ENCODE assay signal across 11 cellular contexts in the genomic region with DNA sequence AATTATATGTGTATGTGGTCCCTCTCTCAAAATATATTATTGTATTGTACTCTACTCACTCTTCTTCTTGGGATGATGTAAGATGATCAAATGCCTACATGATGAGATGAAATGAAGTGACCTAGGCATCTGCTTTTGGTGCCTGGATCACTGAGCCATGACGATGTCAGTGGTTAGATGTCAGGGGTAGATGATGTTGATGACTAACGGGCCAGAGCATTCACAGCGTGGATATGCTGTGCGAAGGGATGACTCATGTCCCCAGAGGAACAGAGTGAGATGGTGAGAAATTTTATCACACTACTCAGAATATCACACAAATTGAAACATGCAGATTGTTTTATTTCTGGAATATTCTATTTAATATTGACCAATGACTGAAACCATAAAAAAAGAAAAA.
DNase-seq lines count a peak whose midpoint lies in the region; ATAC-seq and TF ChIP-seq lines count a peak whose summit lies in the region.
"Had no signal": no experiment of that assay in that cellular context is flagged by ENCODE, and none has a peak within 500 bp of the region (broad histone marks: within the 10 kb centered on the region; RNA-seq: fewer than 3 reads in every experiment).

No MANE protein-coding gene starts in this region.

- peak overlapping the region; percentile 68 for H3K4me2 ChIP-seq in BLaER1

- no peak overlapping the region for H3K9ac ChIP-seq in BLaER1

- TF ChIP-seq CTCF in RWPE1 (conservative IDR thresholded peaks at IDR 0.05; ENCODE audit: low read depth), result no peak

- no peaks in the 10 kb centered on the region for H4K20me1 ChIP-seq in BLaER1

- no peaks in the 10 kb centered on the region for H3K27me3 ChIP-seq in BLaER1
- H3K27me3 ChIP-seq: colonic mucosa had no signal

- CTCF ChIA-PET in RWPE1 (lab: Yijun Ruan, JAX), result no interaction called here

- peaks cover 52% of the 10 kb centered on the region for H3K4me1 ChIP-seq in BLaER1
- H3K4me1 ChIP-seq: colonic mucosa had no signal

- peak; percentile 15 for DNase-seq in RWPE1 (ENCODE audit: low spot score)
- DNase-seq in glomerular visceral epithelial cell (ENCODE audit: extremely low spot score), result peak; percentile 89
- no peak for DNase-seq in GDM1 (lab: John Stamatoyannopoulos, UW)
- DNase-seq in stimulated activated naive CD4-positive, alpha-beta T cell treated with Interleukin-2 at 50 U/mL for 16 hours (lab: John Stamatoyannopoulos, UW), result no peak
- no peak for DNase-seq in GM03348 (ENCODE audit: low spot score)
- no peak for DNase-seq in NCI-H2029 treated with DMSO at 0.1 percent for 48 hours (lab: John Stamatoyannopoulos, UW)
- DNase-seq: colonic mucosa; NCI-H526 treated with DMSO at 0.1 percent for 48 hours; stimulated activated naive CD8-positive, alpha-beta T cell treated with anti-CD3 and anti-CD28 coated beads, Interleukin-15, amount 100 ng/mL, for 72 hours had no signal

- peaks cover 50% of the 10 kb centered on the region for H3K9me3 ChIP-seq in BLaER1
- H3K9me3 ChIP-seq: colonic mucosa had no signal

- peak; percentile 70 for ATAC-seq in HG02884 (IDR thresholded peaks at IDR 0.05; ENCODE audit: unreplicated experiment)
- ATAC-seq: stimulated activated naive CD8-positive, alpha-beta T cell treated with anti-CD3 and anti-CD28 coated beads, Interleukin-15, amount 100 ng/mL, for 72 hours had no signal

- H3K36me3 ChIP-seq in BLaER1, result peaks cover 5% of the 10 kb centered on the region; the same call in 1 of the 2 replicates
- H3K36me3 ChIP-seq: colonic mucosa had no signal

- peak overlapping the region; percentile 75 for H3K27ac ChIP-seq in BLaER1
- H3K27ac ChIP-seq in RWPE1, result no peak overlapping the region
- H3K27ac ChIP-seq: colonic mucosa had no signal

- POLR2A ChIA-PET in RWPE1 (lab: Yijun Ruan, JAX; ENCODE audit: low non-redundant PET), result no interaction called here

- no peak overlapping the region for H3K4me3 ChIP-seq in BLaER1
- H3K4me3 ChIP-seq: colonic mucosa had no signal

Comparison
In these comparisons a context has a peak if more than half of its experiments do, and no peak if none do; other contexts are left out.
1. DNase-seq: peak in RWPE1 (single experiment) and glomerular visceral epithelial cell (single experiment); none in GDM1 (single experiment), stimulated activated naive CD4-positive, alpha-beta T cell treated with Interleukin-2 at 50 U/mL for 16 hours (single experiment), GM03348 (single experiment) and NCI-H2029 treated with DMSO at 0.1 percent for 48 hours (single experiment).